ENCODE assay signal across 8 cellular contexts in the genomic region with DNA sequence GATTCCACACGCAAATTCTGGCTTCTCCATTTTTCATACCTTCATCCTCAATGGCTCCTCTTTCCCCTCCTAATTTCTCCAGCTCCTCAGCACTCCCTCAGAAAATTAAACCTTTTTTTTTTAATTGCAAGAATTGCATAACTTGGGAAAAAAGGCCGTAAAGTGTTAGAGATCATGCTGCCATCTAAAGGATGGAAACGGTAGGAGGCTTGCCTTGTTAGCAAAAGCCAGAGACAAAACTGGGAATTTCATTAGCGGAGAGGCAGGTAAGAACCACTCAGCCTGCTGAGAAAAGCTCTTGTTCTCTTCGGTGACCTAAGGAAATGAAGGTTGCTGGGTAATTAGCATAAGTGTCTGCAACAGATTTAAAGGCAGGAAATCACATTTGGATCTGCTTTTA.
DNase-seq lines count a peak whose midpoint lies in the region; ATAC-seq, FAIRE-seq and TF ChIP-seq lines count a peak whose summit lies in the region.

No MANE protein-coding gene starts in this region.

- H3K27ac ChIP-seq in heart left ventricle: no peak overlapping the region
- no peak overlapping the region for H3K27ac ChIP-seq in astrocyte (ENCODE audit: low read depth, low read length)

- H3K4me2 ChIP-seq in astrocyte (ENCODE audit: low read length): no peak overlapping the region

- peaks cover 4% of the 10 kb centered on the region for H3K36me3 Mint-ChIP-seq in astrocyte (ENCODE audit: low read depth, unreplicated experiment)

- DNase-seq in heart left ventricle (no peak), Right ventricle myocardium inferior (ENCODE audit: missing footprints) (no peak), astrocyte (ENCODE audit: low read depth) (peak; percentile 52), islet precursor cell (peak; percentile 78), MG63 (no peak), SIG-M5 treated with dmso at 0.1 percent for 504 hours (lab: John Stamatoyannopoulos, UW; ENCODE audit: unreplicated experiment) (no peak)

- TF ChIP-seq CTCF in heart left ventricle (IDR thresholded peaks at IDR 0.05) (peak; percentile 23 to 78 (median 50)), astrocyte (IDR thresholded peaks at IDR 0.05; ENCODE audit: insufficient read depth, low read depth, low read length) (peak; percentile 53)

- H3K36me3 ChIP-seq in heart left ventricle (no peaks in the 10 kb centered on the region), astrocyte (ENCODE audit: insufficient read depth, low read length) (no peaks in the 10 kb centered on the region), MG63 (no peaks in the 10 kb centered on the region)

- FAIRE-seq in astrocyte (lab: Jason Lieb, UNC): peak; percentile 83

- no peak overlapping the region for H3K4me3 Mint-ChIP-seq in astrocyte (ENCODE audit: unreplicated experiment)

- TF ChIP-seq POLR2A in heart left ventricle (IDR thresholded peaks at IDR 0.05): no peak

- H3K9me3 ChIP-seq in heart left ventricle (peaks cover 0 to 7% (median 0%) of the 10 kb centered on the region in 12 donors), astrocyte (ENCODE audit: insufficient read depth, low read depth, low read length) (peaks cover 3% of the 10 kb centered on the region), MG63 (no peaks in the 10 kb centered on the region; the same call in none of the 2 replicates)

- peak overlapping the region; percentile 23 for H2AFZ ChIP-seq in astrocyte (ENCODE audit: low read depth, low read length)

- H4K20me1 ChIP-seq in astrocyte (ENCODE audit: insufficient read depth, low read length): no peaks in the 10 kb centered on the region

- H3K9me3 Mint-ChIP-seq in astrocyte (ENCODE audit: unreplicated experiment): peaks cover 14% of the 10 kb centered on the region

- H3K4me1 ChIP-seq in heart left ventricle (peaks cover 0 to 12% (median 0%) of the 10 kb centered on the region in 12 donors), astrocyte (ENCODE audit: insufficient read depth, low read length) (no peaks in the 10 kb centered on the region)

- ATAC-seq in heart left ventricle (peak in 2 of 4 donors; percentile 34 to 38), Right ventricle myocardium inferior (no peak), HG02588 (IDR thresholded peaks at IDR 0.05; ENCODE audit: unreplicated experiment) (no peak), HG03442 (IDR thresholded peaks at IDR 0.05; ENCODE audit: unreplicated experiment) (no peak)

- 16 to 24% (median 20%) methylated on average over 5 of the region's 5 CpGs for WGBS in heart left ventricle, 4 donors

- H3K4me1 Mint-ChIP-seq in astrocyte (ENCODE audit: low read depth, unreplicated experiment): peaks cover 9% of the 10 kb centered on the region

- intact Hi-C loops in heart left ventricle (cut with DNase I) (loop anchor here in 9 of 10 donors (5.0 to 10.0 kb wide), 3 partner anchors 69 to 139 kb away; no protein-coding TSS in a partner anchor), Right ventricle myocardium inferior (cut with DNase I) (loop anchor here (5.0 kb wide), 1 partner anchor 136 kb away; no protein-coding TSS in a partner anchor)

- no peak overlapping the region for H3K4me3 ChIP-seq in heart left ventricle
- no peak overlapping the region for H3K4me3 ChIP-seq in astrocyte (ENCODE audit: insufficient read depth, low read depth, low read length)
- no peak overlapping the region for H3K4me3 ChIP-seq in MG63

- no peaks in the 10 kb centered on the region for H3K27me3 Mint-ChIP-seq in astrocyte (ENCODE audit: low read depth, unreplicated experiment)

- H3K27ac Mint-ChIP-seq in astrocyte (ENCODE audit: unreplicated experiment): no peak overlapping the region

- H3K9ac ChIP-seq in astrocyte (ENCODE audit: low read length): no peak overlapping the region

- H3K27me3 ChIP-seq in heart left ventricle: no peaks in the 10 kb centered on the region
- no peaks in the 10 kb centered on the region for H3K27me3 ChIP-seq in astrocyte (ENCODE audit: insufficient read depth, low read length)
- H3K27me3 ChIP-seq in MG63: no peaks in the 10 kb centered on the region

- H3K79me2 ChIP-seq in astrocyte (ENCODE audit: insufficient read depth, low read length): no peaks in the 10 kb centered on the region

Comparison
In these comparisons a context has a peak if more than half of its experiments do, and no peak if none do; other contexts are left out.
1. DNase-seq: peak in astrocyte (single experiment) and islet precursor cell (single experiment); none in heart left ventricle (0 of 5), Right ventricle myocardium inferior (single experiment), MG63 (single experiment) and SIG-M5 treated with dmso at 0.1 percent for 504 hours (single experiment).